ENCODE assay signal across 1 cellular context in the genomic region with DNA sequence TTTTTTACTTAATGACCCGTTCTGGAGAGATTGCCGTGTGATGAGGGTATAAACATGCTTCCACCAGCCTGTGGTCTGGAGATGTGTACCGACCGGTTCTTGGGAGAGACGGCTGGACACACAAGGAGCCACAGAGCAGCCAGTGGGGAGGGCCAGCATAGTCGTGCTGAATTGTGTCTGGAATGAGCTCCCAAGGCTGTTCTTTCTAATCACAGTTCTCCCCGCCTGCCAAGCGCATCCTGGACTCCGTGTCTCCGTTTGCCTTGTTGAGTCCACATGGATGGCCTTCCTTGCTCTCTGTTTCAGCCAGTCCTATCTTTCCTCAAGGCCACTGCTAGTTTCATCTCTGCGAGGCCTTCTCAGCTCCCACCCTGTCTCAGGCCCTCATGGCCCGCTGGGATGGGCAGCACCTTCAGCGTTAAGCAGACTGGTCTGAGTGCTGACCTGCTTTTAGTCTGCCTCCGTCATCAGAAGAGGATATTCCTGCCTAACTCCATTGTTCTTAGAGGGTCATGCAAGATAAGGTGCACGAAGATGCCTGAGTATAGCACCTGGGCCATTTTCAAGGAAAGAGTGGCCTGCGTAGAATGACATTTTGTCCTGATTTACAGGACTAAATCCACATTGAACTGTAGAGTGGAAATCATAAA.
TF ChIP-seq lines count a peak whose summit lies in the region.

No MANE protein-coding gene starts in this region.

TF ChIP-seq in WTC11, 78 proteins besides CTCF, POLR2A, EP300 and RAD21 (continued from another document):
- TF ChIP-seq, protein P1, sequence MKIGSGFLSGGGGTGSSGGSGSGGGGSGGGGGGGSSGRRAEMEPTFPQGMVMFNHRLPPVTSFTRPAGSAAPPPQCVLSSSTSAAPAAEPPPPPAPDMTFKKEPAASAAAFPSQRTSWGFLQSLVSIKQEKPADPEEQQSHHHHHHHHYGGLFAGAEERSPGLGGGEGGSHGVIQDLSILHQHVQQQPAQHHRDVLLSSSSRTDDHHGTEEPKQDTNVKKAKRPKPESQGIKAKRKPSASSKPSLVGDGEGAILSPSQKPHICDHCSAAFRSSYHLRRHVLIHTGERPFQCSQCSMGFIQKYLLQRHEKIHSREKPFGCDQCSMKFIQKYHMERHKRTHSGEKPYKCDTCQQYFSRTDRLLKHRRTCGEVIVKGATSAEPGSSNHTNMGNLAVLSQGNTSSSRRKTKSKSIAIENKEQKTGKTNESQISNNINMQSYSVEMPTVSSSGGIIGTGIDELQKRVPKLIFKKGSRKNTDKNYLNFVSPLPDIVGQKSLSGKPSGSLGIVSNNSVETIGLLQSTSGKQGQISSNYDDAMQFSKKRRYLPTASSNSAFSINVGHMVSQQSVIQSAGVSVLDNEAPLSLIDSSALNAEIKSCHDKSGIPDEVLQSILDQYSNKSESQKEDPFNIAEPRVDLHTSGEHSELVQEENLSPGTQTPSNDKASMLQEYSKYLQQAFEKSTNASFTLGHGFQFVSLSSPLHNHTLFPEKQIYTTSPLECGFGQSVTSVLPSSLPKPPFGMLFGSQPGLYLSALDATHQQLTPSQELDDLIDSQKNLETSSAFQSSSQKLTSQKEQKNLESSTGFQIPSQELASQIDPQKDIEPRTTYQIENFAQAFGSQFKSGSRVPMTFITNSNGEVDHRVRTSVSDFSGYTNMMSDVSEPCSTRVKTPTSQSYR (CRISPR knock-in tag; IDR thresholded peaks at IDR 0.05), result no peak
- TF ChIP-seq ZNF121 (CRISPR knock-in tag; IDR thresholded peaks at IDR 0.05) (no peak), EMX1 (CRISPR knock-in tag; IDR thresholded peaks at IDR 0.05) (no peak)
